11 cellular contexts compared by ENCODE assay signal in the genomic region with DNA sequence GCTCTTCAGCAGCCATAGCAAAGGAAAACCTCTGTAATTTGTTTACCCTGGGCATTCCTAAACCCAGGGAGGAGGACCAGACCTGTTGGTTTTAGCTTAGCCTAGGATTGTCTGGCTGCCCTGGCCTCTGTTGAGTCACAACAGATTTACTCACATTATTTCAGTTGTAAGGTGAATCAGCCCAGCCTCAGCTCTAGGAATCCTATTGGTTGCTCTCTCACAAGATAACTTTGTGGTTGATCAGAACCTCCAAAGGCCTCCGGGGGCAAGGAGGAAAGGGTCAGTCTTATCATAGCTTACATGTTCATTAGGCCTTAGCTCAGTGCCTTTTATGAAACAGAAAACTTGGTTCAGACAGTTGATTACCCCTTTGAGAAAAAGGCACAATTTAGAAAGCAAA. TPM values are rescaled to one million over a fixed set of nuclear protein-coding genes. Genes with fewer than 3 reads are reported as not detected.
DNase-seq lines count a peak whose midpoint lies in the region; ATAC-seq, FAIRE-seq and TF ChIP-seq lines count a peak whose summit lies in the region.
"Had no signal": no experiment of that assay in that cellular context is flagged by ENCODE, and none has a peak within 500 bp of the region (broad histone marks: within the 10 kb centered on the region; RNA-seq: fewer than 3 reads in every experiment).

No MANE protein-coding gene starts in this region.

- no peaks in the 10 kb centered on the region for H3K27me3 Mint-ChIP-seq in activated CD4-positive, alpha-beta T cell treated with anti-CD3 and anti-CD28 coated beads, Interleukin-2, amount 10 ng/mL, durations not matched to agents 24 days and 14 days
- no peaks in the 10 kb centered on the region for H3K27me3 Mint-ChIP-seq in activated CD4-positive, alpha-beta memory T cell treated with anti-CD3 and anti-CD28 coated beads for 36 hours
- no peaks in the 10 kb centered on the region for H3K27me3 Mint-ChIP-seq in nephron progenitor cell (ENCODE audit: low read depth, poor library complexity)
- H3K27me3 Mint-ChIP-seq: type B pancreatic cell had no signal

- no peaks in the 10 kb centered on the region for H3K36me3 ChIP-seq in A673 (ENCODE audit: insufficient read depth, low read length, poor library complexity, severe bottlenecking)
- no peaks in the 10 kb centered on the region for H3K36me3 ChIP-seq in pancreas

- H3K27ac ChIP-seq in A673 (ENCODE audit: low read depth, low read length, poor library complexity, severe bottlenecking) = no peak overlapping the region
- no peak overlapping the region for H3K27ac ChIP-seq in pancreas

- no peak for FAIRE-seq in pancreas (lab: Jason Lieb, UNC)

- WGBS in pancreas, 2 donors = 77 to 79% methylated on average over 1 of the region's 1 CpG

- no peak for DNase-seq in activated CD4-positive, alpha-beta T cell treated with anti-CD3 and anti-CD28 coated beads, Interleukin-2, amount 10 ng/mL, durations not matched to agents 24 days and 14 days
- DNase-seq in activated CD4-positive, alpha-beta T cell treated with anti-CD3 and anti-CD28 coated beads for 4 hours = no peak
- DNase-seq in activated CD4-positive, alpha-beta memory T cell treated with anti-CD3 and anti-CD28 coated beads for 36 hours = peak; percentile 58
- DNase-seq in nephron progenitor cell (no peak), A673 (ENCODE audit: low spot score) (no peak), pancreas (no peak)
- DNase-seq: NCI-H2107, posterior cingulate gyrus had no signal

- H3K36me3 Mint-ChIP-seq in activated CD4-positive, alpha-beta T cell treated with anti-CD3 and anti-CD28 coated beads, Interleukin-2, amount 10 ng/mL, durations not matched to agents 24 days and 14 days (ENCODE audit: low read depth) = peaks cover 44% of the 10 kb centered on the region
- H3K36me3 Mint-ChIP-seq in activated CD4-positive, alpha-beta memory T cell treated with anti-CD3 and anti-CD28 coated beads for 36 hours = peaks cover 24% of the 10 kb centered on the region
- H3K36me3 Mint-ChIP-seq in nephron progenitor cell (ENCODE audit: low read depth) = peaks cover 56% of the 10 kb centered on the region

- H3K9me3 Mint-ChIP-seq in activated CD4-positive, alpha-beta T cell treated with anti-CD3 and anti-CD28 coated beads, Interleukin-2, amount 10 ng/mL, durations not matched to agents 24 days and 14 days = no peaks in the 10 kb centered on the region
- H3K9me3 Mint-ChIP-seq in activated CD4-positive, alpha-beta memory T cell treated with anti-CD3 and anti-CD28 coated beads for 36 hours = no peaks in the 10 kb centered on the region
- no peaks in the 10 kb centered on the region for H3K9me3 Mint-ChIP-seq in nephron progenitor cell
- H3K9me3 Mint-ChIP-seq: type B pancreatic cell had no signal

- no peak overlapping the region for H3K4me3 Mint-ChIP-seq in activated CD4-positive, alpha-beta T cell treated with anti-CD3 and anti-CD28 coated beads, Interleukin-2, amount 10 ng/mL, durations not matched to agents 24 days and 14 days
- no peak overlapping the region for H3K4me3 Mint-ChIP-seq in activated CD4-positive, alpha-beta memory T cell treated with anti-CD3 and anti-CD28 coated beads for 36 hours
- no peak overlapping the region for H3K4me3 Mint-ChIP-seq in nephron progenitor cell
- H3K4me3 Mint-ChIP-seq: type B pancreatic cell had no signal

- no peak overlapping the region for H3K4me3 ChIP-seq in A673 (ENCODE audit: low read depth, low read length, poor library complexity, severe bottlenecking)
- H3K4me3 ChIP-seq in pancreas = no peak overlapping the region

- no TSS peak for BruUV-seq in A673 (replicated peaks; lab: Mats Ljungman, UMichigan)

- H3K9me3 ChIP-seq in A673 (ENCODE audit: low read depth, low read length, poor library complexity, severe bottlenecking) (no peaks in the 10 kb centered on the region), pancreas (no peaks in the 10 kb centered on the region)

- H3K4me1 Mint-ChIP-seq in activated CD4-positive, alpha-beta T cell treated with anti-CD3 and anti-CD28 coated beads, Interleukin-2, amount 10 ng/mL, durations not matched to agents 24 days and 14 days = peaks cover 13% of the 10 kb centered on the region
- H3K4me1 Mint-ChIP-seq in activated CD4-positive, alpha-beta memory T cell treated with anti-CD3 and anti-CD28 coated beads for 36 hours (ENCODE audit: low read depth) = peaks cover 26% of the 10 kb centered on the region
- H3K4me1 Mint-ChIP-seq in nephron progenitor cell = peaks cover 4% of the 10 kb centered on the region

- intact Hi-C loops in activated CD4-positive, alpha-beta T cell treated with anti-CD3 and anti-CD28 coated beads, Interleukin-2, amount 10 ng/mL, durations not matched to agents 24 days and 14 days (cut with micrococcal nuclease) = loop anchor here (5.0 to 10.0 kb wide), 2 partner anchors 34 to 251 kb away; no protein-coding TSS in a partner anchor
- intact Hi-C loops in activated CD4-positive, alpha-beta memory T cell treated with anti-CD3 and anti-CD28 coated beads for 36 hours (cut with micrococcal nuclease) = loop anchor here (1.0 kb wide), 2 partner anchors 23 to 27 kb away; no protein-coding TSS in a partner anchor
- intact Hi-C loops in A673 (cut with micrococcal nuclease; ENCODE audit: unreplicated experiment) = no loop called here
- intact Hi-C loops in pancreas (cut with DNase I) = loop anchor here in 2 of 3 donors (10.0 kb wide), 1 partner anchor 111 kb away; no protein-coding TSS in a partner anchor

- POLR2A ChIA-PET in activated CD4-positive, alpha-beta memory T cell treated with anti-CD3 and anti-CD28 coated beads for 36 hours (lab: Charles Lee) = no interaction called here
- POLR2A ChIA-PET in A673 (lab: Charles Lee; ENCODE audit: low non-redundant PET) = interaction anchor here (0.7 kb wide), 1 partner anchor 21 kb away, joined by 4 read pairs; no protein-coding TSS in a partner anchor

- no peak for TF ChIP-seq CTCF in nephron progenitor cell (IDR thresholded peaks at IDR 0.05)
- no peak for TF ChIP-seq CTCF in A673 (conservative IDR thresholded peaks at IDR 0.05; ENCODE audit: low read depth, low read length)
- TF ChIP-seq CTCF in pancreas (IDR thresholded peaks at IDR 0.05) = no peak

- ATAC-seq in HG02938 (IDR thresholded peaks at IDR 0.05; ENCODE audit: unreplicated experiment) (peak; percentile 79), pancreas (no peak), GM21825 (IDR thresholded peaks at IDR 0.05; ENCODE audit: unreplicated experiment) (no peak)

- no peaks in the 10 kb centered on the region for H3K4me1 ChIP-seq in A673 (ENCODE audit: insufficient read depth, low read length, poor library complexity, severe bottlenecking)
- no peaks in the 10 kb centered on the region for H3K4me1 ChIP-seq in pancreas

- peak overlapping the region; percentile 87 for H3K27ac Mint-ChIP-seq in activated CD4-positive, alpha-beta T cell treated with anti-CD3 and anti-CD28 coated beads, Interleukin-2, amount 10 ng/mL, durations not matched to agents 24 days and 14 days
- H3K27ac Mint-ChIP-seq in activated CD4-positive, alpha-beta memory T cell treated with anti-CD3 and anti-CD28 coated beads for 36 hours = peak overlapping the region; percentile 47
- peak overlapping the region; percentile 23 for H3K27ac Mint-ChIP-seq in nephron progenitor cell
- H3K27ac Mint-ChIP-seq: type B pancreatic cell had no signal

- CTCF ChIA-PET in activated CD4-positive, alpha-beta memory T cell treated with anti-CD3 and anti-CD28 coated beads for 36 hours (lab: Charles Lee) = interaction anchor here (0.9 to 1.3 kb wide), 2 partner anchors 8 to 9 kb away, joined by 4 read pairs; no protein-coding TSS in a partner anchor
- CTCF ChIA-PET in A673 (lab: Charles Lee) = no interaction called here

- peaks cover 4% of the 10 kb centered on the region for H3K27me3 ChIP-seq in A673 (replicated peaks; ENCODE audit: insufficient read depth, low read depth, low read length, poor library complexity)
- H3K27me3 ChIP-seq in pancreas = peaks cover 0 to 5% (median 0%) of the 10 kb centered on the region in 4 donors

RNA-seq across cellular contexts. Expression of a gene that starts 41.0 kb away (rescaled TPM):
- total RNA-seq in activated CD4-positive, alpha-beta T cell treated with anti-CD3 and anti-CD28 coated beads, Interleukin-2, amount 10 ng/mL, durations not matched to agents 24 days and 14 days = 26.3 and 30.7 TPM in 2 replicates
- total RNA-seq in activated CD4-positive, alpha-beta memory T cell treated with anti-CD3 and anti-CD28 coated beads for 36 hours = 10 to 100 TPM; 39.8 to 41.3 TPM
- total RNA-seq in A673 (2021) = 6.6 and 7.2 TPM in 2 replicates
- total RNA-seq in pancreas = 10 to 100 TPM in 1 of 6 donors, 1 to 10 TPM in 5; 4.7 to 10.1 (median 6.0) TPM
- 1 to 10 TPM; 2.4 to 3.9 TPM for polyA plus RNA-seq in pancreas

Comparison
In these comparisons a context has a peak if more than half of its experiments do, and no peak if none do; other contexts are left out.
1. H3K27ac Mint-ChIP-seq: peak in every context shown above with its lines; median percentile 87 in activated CD4-positive, alpha-beta T cell treated with anti-CD3 and anti-CD28 coated beads, Interleukin-2, amount 10 ng/mL, durations not matched to agents 24 days and 14 days; 47 in activated CD4-positive, alpha-beta memory T cell treated with anti-CD3 and anti-CD28 coated beads for 36 hours; 23 in nephron progenitor cell.